ENCODE assay signal across 1 cellular context in the genomic region with DNA sequence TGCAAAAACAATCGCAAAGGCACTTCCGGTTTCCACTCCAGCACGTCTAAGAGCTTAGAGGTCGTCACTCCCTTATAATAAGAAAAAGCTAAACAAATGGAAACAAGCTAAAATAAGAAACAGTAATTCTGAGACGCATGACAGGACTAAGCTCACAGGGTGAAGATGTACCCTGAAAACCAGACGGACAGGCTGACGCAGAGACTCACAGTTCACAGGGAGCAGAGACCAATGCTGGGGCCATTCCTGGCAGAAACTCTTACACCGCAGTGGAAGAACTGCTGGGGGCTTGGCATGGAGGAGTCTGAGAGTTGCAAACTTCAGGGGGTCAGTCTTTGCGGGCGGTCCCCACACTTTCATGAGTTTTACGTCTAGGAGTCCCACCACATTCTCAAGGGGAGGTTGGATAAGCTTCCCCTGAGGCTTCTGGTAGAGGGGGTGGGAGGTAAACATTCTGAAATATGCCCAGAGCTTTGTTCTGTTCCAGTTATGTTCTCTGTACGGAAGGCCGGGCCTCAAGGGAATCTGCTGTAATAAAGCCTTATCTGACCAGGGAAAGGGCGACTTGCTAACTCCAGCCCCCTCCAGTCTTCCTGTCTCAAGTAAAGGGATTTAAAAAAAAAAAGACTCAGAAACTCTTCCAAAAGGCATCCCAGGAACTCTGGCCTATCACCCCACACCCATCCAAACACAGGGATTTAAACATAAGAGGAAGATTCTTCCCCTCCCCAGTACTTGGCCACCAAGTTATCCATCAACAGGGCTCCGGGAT.
TF ChIP-seq lines count a peak whose summit lies in the region.

No MANE protein-coding gene starts in this region.

TF ChIP-seq in IMR-90, 13 proteins besides CTCF, POLR2A, EP300 and RAD21:
- no peak for TF ChIP-seq SMC3 (IDR thresholded peaks at IDR 0.05; ENCODE audit: low read depth, low read length)
- no peak for TF ChIP-seq MAFK (IDR thresholded peaks at IDR 0.05; ENCODE audit: low read depth, low read length)
- no peak for TF ChIP-seq NFE2L2 (IDR thresholded peaks at IDR 0.05; ENCODE audit: low read depth, low read length)
- TF ChIP-seq CEBPB (IDR thresholded peaks at IDR 0.05; ENCODE audit: low read depth, low read length), result no peak
- no peak for TF ChIP-seq FOS (IDR thresholded peaks at IDR 0.05; ENCODE audit: low read depth, low read length)
- TF ChIP-seq, protein P1, sequence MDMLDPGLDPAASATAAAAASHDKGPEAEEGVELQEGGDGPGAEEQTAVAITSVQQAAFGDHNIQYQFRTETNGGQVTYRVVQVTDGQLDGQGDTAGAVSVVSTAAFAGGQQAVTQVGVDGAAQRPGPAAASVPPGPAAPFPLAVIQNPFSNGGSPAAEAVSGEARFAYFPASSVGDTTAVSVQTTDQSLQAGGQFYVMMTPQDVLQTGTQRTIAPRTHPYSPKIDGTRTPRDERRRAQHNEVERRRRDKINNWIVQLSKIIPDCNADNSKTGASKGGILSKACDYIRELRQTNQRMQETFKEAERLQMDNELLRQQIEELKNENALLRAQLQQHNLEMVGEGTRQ (IDR thresholded peaks at IDR 0.05; ENCODE audit: low read depth, low read length), result no peak
- no peak for TF ChIP-seq BHLHE40 (IDR thresholded peaks at IDR 0.05; ENCODE audit: low read depth, low read length)
- no peak for TF ChIP-seq MAZ (IDR thresholded peaks at IDR 0.05; ENCODE audit: borderline replicate concordance, low read depth, low read length)
- no peak for TF ChIP-seq CHD1 (IDR thresholded peaks at IDR 0.05; ENCODE audit: low read depth, low read length)
- TF ChIP-seq MXI1 (IDR thresholded peaks at IDR 0.05; ENCODE audit: borderline replicate concordance, low read depth, low read length), result no peak
- no peak for TF ChIP-seq RCOR1 (IDR thresholded peaks at IDR 0.05; ENCODE audit: insufficient replicate concordance, low read length)
- TF ChIP-seq, protein P2, sequence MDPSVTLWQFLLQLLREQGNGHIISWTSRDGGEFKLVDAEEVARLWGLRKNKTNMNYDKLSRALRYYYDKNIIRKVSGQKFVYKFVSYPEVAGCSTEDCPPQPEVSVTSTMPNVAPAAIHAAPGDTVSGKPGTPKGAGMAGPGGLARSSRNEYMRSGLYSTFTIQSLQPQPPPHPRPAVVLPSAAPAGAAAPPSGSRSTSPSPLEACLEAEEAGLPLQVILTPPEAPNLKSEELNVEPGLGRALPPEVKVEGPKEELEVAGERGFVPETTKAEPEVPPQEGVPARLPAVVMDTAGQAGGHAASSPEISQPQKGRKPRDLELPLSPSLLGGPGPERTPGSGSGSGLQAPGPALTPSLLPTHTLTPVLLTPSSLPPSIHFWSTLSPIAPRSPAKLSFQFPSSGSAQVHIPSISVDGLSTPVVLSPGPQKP (IDR thresholded peaks at IDR 0.05; ENCODE audit: borderline replicate concordance, low read depth, low read length), result no peak
- no peak for TF ChIP-seq RFX5 (IDR thresholded peaks at IDR 0.05; ENCODE audit: low read depth, low read length)
